Comparison of ENCODE assay signal across 1 cellular context in the genomic region with DNA sequence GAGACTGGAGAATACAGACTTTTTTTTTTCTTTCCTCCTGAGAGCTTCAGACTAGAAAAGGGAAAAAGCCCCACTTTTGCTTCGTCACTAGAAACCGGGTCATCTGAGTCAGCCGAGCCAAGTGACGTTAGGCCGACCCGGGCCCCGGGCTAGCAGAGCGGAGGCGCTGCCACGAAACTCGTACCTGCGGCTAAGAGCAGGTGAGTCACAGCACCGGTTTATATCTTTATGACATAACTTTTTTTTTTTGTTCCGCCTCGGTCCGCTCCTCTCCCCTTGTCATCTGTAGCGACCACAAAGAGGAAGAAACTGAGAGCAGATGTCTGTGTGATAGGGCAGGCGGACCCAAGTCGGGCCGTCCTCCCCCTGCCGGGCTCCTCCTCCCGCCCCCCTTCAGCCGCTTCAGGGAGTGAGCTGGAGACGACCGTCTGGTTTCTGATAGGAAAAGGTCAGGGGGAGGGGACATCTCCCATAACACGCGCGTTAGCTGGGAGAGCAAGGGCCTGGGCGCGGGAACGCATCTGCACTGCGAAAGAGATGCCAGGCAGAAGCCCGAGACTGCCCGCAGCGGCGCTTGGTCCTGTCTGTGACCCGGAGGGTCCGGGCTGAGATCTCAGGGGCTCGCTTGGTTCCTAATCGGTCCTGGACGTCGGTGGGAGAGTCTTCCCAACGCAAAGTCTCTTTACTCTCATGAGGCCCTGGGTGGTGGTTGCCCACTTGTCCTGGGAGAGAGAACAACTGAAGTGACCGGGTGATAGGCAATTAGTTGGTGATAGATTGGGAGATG.
TF ChIP-seq lines count a peak whose summit lies in the region.

No MANE protein-coding gene starts in this region.

TF ChIP-seq in SK-N-SH, 30 proteins besides CTCF, POLR2A, EP300 and RAD21 (continued from another document):
- TF ChIP-seq SIN3A (IDR thresholded peaks at IDR 0.05; ENCODE audit: borderline replicate concordance, low read depth, low read length): no peak
- TF ChIP-seq GABPA (IDR thresholded peaks at IDR 0.05; ENCODE audit: low read depth): no peak
